ENCODE assay signal across 25 cellular contexts in genomic region chr6:25585225-25585624, GRCh38.
"Had no signal": no experiment of that assay in that cellular context is flagged by ENCODE, and none has a peak within 500 bp of the region (broad histone marks: within the 10 kb centered on the region; RNA-seq: fewer than 3 reads in every experiment).

No MANE protein-coding gene starts in this region.

- H3K36me3 ChIP-seq: colonic mucosa, esophagus muscularis mucosa, gastrocnemius medialis, gastroesophageal sphincter had no signal

- ATAC-seq: effector memory CD8-positive, alpha-beta T cell; esophagus mucosa; foreskin keratinocyte; gastrocnemius medialis; gastroesophageal sphincter; heart left ventricle; heart right ventricle had no signal

- H3K27ac Mint-ChIP-seq: dendritic cell treated with granulocyte-macrophage colony-stimulating factor and Interleukin-4, amounts not matched to agents 40 ng/mL and 50 ng/mL, for 4 days; effector memory CD8-positive, alpha-beta T cell; endodermal cell had no signal

- H3K9me3 Mint-ChIP-seq: effector memory CD8-positive, alpha-beta T cell had no signal

- H3K4me1 ChIP-seq: colonic mucosa, esophagus muscularis mucosa, esophagus squamous epithelium, foreskin keratinocyte, gastrocnemius medialis, gastroesophageal sphincter, heart left ventricle, heart right ventricle had no signal

- H3K9me3 ChIP-seq: colonic mucosa, esophagus muscularis mucosa, esophagus squamous epithelium, gastrocnemius medialis, gastroesophageal sphincter, heart left ventricle, heart right ventricle had no signal

- H3K27ac ChIP-seq: colonic mucosa, coronary artery, dorsolateral prefrontal cortex, epithelial cell of prostate, esophagus muscularis mucosa, esophagus squamous epithelium, foreskin keratinocyte, gastrocnemius medialis, gastroesophageal sphincter, heart left ventricle, heart right ventricle had no signal

- H3K27me3 ChIP-seq: colonic mucosa, dorsolateral prefrontal cortex, esophagus muscularis mucosa, esophagus squamous epithelium, foreskin keratinocyte, gastrocnemius medialis, gastroesophageal sphincter, heart left ventricle had no signal

- H3K4me3 Mint-ChIP-seq: dendritic cell treated with granulocyte-macrophage colony-stimulating factor and Interleukin-4, amounts not matched to agents 40 ng/mL and 50 ng/mL, for 4 days; effector memory CD8-positive, alpha-beta T cell; endodermal cell had no signal

- H3K27me3 Mint-ChIP-seq: dendritic cell treated with granulocyte-macrophage colony-stimulating factor and Interleukin-4, amounts not matched to agents 40 ng/mL and 50 ng/mL, for 4 days; effector memory CD8-positive, alpha-beta T cell had no signal

- H3K4me1 Mint-ChIP-seq: endodermal cell had no signal

- H3K4me3 ChIP-seq: colonic mucosa, coronary artery, dorsolateral prefrontal cortex, esophagus muscularis mucosa, esophagus squamous epithelium, gastrocnemius medialis, gastroesophageal sphincter, heart left ventricle, heart right ventricle had no signal

- DNase-seq: colonic mucosa; cortex of kidney; dermis blood vessel endothelial cell; dorsolateral prefrontal cortex; effector CD4-positive, alpha-beta T cell; effector CD8-positive, alpha-beta T cell; effector memory CD4-positive, alpha-beta T cell; effector memory CD8-positive, alpha-beta T cell; endodermal cell; erythroblast; esophagus squamous epithelium; foreskin fibroblast; foreskin keratinocyte; foreskin melanocyte; gastrocnemius medialis; glutamatergic neuron; head of caudate nucleus; heart left ventricle; heart right ventricle had no signal
